ENCODE assay signal across 18 cellular contexts in genomic region chr3:143427626-143428025, GRCh38.
"Had no signal": no experiment of that assay in that cellular context is flagged by ENCODE, and none has a peak within 500 bp of the region (broad histone marks: within the 10 kb centered on the region; RNA-seq: fewer than 3 reads in every experiment).

No MANE protein-coding gene starts in this region.

- H3K9me3 ChIP-seq: upper lobe of right lung had no signal

- H3K9me3 Mint-ChIP-seq: activated naive CD8-positive, alpha-beta T cell treated with anti-CD3 and anti-CD28 coated beads for 36 hours; activated T-helper 1 cell treated with anti-CD3 and anti-CD28 coated beads, Interleukin-12 subunit alpha, Interleukin-12 subunit beta, Interleukin-2, Interleukin-4 antibody, amounts not matched to agents 30 ng/mL and 10 ng/mL and 1 ng/mL, durations not matched to agents 14 hours and 24 hours and 36 hours; nephron had no signal

- H3K27ac ChIP-seq: cardiac muscle cell, dorsolateral prefrontal cortex, upper lobe of right lung, WERI-Rb-1 had no signal

- DNase-seq: activated CD4-positive, alpha-beta T cell treated with anti-CD3 and anti-CD28 coated beads for 1 hour; activated CD4-positive, alpha-beta T cell treated with anti-CD3 and anti-CD28 coated beads, Interleukin-2, amount 50 U/mL, for 48 hours; activated naive CD8-positive, alpha-beta T cell treated with anti-CD3 and anti-CD28 coated beads for 36 hours; amygdala; dorsolateral prefrontal cortex; nucleus accumbens; posterior cingulate gyrus; stimulated activated CD4-positive, alpha-beta T cell treated with anti-CD3 and anti-CD28 coated beads, Interleukin-1b, Interleukin-23, amount 100 ng/mL, for 48 hours; stimulated activated CD8-positive, alpha-beta memory T cell treated with anti-CD3 and anti-CD28 coated beads, Interleukin-4, amount 100 ng/mL, for 48 hours; stimulated activated naive CD4-positive, alpha-beta T cell; upper lobe of right lung; WERI-Rb-1 had no signal

- H3K27me3 Mint-ChIP-seq: activated naive CD8-positive, alpha-beta T cell treated with anti-CD3 and anti-CD28 coated beads for 36 hours had no signal

- H3K27ac Mint-ChIP-seq: activated naive CD8-positive, alpha-beta T cell treated with anti-CD3 and anti-CD28 coated beads for 36 hours; activated T-helper 1 cell treated with anti-CD3 and anti-CD28 coated beads, Interleukin-12 subunit alpha, Interleukin-12 subunit beta, Interleukin-2, Interleukin-4 antibody, amounts not matched to agents 30 ng/mL and 10 ng/mL and 1 ng/mL, durations not matched to agents 14 hours and 24 hours and 36 hours; mesothelial cell of epicardium; nephron had no signal

- H3K4me3 ChIP-seq: cardiac muscle cell, dorsolateral prefrontal cortex, lung, upper lobe of right lung had no signal

- H3K4me3 Mint-ChIP-seq: activated naive CD8-positive, alpha-beta T cell treated with anti-CD3 and anti-CD28 coated beads for 36 hours; activated T-helper 1 cell treated with anti-CD3 and anti-CD28 coated beads, Interleukin-12 subunit alpha, Interleukin-12 subunit beta, Interleukin-2, Interleukin-4 antibody, amounts not matched to agents 30 ng/mL and 10 ng/mL and 1 ng/mL, durations not matched to agents 14 hours and 24 hours and 36 hours; mesothelial cell of epicardium; nephron had no signal

- H3K4me1 ChIP-seq: upper lobe of right lung had no signal

- ATAC-seq: left lobe of liver, upper lobe of right lung had no signal

- H3K36me3 ChIP-seq: cardiac muscle cell, upper lobe of right lung, WERI-Rb-1 had no signal

- H3K36me3 Mint-ChIP-seq: activated naive CD8-positive, alpha-beta T cell treated with anti-CD3 and anti-CD28 coated beads for 36 hours; mesothelial cell of epicardium had no signal

- H3K27me3 ChIP-seq: cardiac muscle cell, dorsolateral prefrontal cortex, upper lobe of right lung had no signal
